1 cellular context compared by ENCODE assay signal in the genomic region with DNA sequence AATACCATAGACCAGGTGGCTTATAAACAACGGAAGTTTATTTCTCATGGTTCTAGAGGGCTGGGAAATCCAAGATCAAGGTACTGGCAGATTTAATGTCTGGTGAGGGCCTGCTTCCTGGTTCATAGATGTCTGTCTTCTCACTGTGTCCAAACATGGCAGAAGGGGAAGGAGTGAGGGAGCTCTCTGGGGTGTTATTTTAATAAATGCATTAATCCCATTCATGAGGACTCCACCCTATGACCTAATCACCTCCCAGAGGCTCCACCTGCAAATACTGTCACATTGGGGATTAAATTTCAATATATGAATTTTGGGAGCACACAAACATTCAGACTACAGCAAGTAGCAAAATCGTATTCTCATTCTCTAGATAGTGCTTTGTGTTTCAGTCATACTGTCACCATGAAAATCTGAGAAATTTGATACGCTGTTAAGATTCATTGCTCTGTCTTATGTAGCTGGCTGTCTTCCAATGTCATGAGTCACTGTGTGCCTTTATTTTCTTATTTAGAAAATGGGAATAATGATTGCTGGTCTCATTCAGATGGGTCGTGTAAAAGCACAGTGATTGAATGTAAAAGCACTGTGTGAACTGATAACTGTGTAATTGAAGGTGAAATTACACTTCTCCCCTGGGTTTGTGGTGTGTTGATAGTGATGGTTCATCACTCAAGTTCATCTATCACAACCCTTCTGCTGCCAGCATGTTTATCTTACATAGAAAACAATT.
TF ChIP-seq lines count a peak whose summit lies in the region.

No MANE protein-coding gene starts in this region.

TF ChIP-seq in HEK293, 187 proteins besides CTCF, POLR2A, EP300 and RAD21 (continued from another document):
- TF ChIP-seq, protein P1, sequence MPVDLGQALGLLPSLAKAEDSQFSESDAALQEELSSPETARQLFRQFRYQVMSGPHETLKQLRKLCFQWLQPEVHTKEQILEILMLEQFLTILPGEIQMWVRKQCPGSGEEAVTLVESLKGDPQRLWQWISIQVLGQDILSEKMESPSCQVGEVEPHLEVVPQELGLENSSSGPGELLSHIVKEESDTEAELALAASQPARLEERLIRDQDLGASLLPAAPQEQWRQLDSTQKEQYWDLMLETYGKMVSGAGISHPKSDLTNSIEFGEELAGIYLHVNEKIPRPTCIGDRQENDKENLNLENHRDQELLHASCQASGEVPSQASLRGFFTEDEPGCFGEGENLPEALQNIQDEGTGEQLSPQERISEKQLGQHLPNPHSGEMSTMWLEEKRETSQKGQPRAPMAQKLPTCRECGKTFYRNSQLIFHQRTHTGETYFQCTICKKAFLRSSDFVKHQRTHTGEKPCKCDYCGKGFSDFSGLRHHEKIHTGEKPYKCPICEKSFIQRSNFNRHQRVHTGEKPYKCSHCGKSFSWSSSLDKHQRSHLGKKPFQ (tag by site-specific recombination; IDR thresholded peaks at IDR 0.05) = peak; percentile 86
- no peak for TF ChIP-seq ZNF292 (tag by site-specific recombination; IDR thresholded peaks at IDR 0.05; ENCODE audit: borderline replicate concordance, low read depth)
- 0 out of 2 replicates have a peak, but pooled peaks have one; percentile 47 for TF ChIP-seq WT1 (tag by site-specific recombination; IDR thresholded peaks at IDR 0.05)
- TF ChIP-seq GFI1B (tag by site-specific recombination; IDR thresholded peaks at IDR 0.05) = peak; percentile 92
- no peak for TF ChIP-seq ZNF184 (tag by site-specific recombination; IDR thresholded peaks at IDR 0.05)
- TF ChIP-seq ZIC2 (tag by site-specific recombination; IDR thresholded peaks at IDR 0.05) = no peak
- TF ChIP-seq ZNF585B (tag by site-specific recombination; IDR thresholded peaks at IDR 0.05) = no peak
- TF ChIP-seq, protein P2, sequence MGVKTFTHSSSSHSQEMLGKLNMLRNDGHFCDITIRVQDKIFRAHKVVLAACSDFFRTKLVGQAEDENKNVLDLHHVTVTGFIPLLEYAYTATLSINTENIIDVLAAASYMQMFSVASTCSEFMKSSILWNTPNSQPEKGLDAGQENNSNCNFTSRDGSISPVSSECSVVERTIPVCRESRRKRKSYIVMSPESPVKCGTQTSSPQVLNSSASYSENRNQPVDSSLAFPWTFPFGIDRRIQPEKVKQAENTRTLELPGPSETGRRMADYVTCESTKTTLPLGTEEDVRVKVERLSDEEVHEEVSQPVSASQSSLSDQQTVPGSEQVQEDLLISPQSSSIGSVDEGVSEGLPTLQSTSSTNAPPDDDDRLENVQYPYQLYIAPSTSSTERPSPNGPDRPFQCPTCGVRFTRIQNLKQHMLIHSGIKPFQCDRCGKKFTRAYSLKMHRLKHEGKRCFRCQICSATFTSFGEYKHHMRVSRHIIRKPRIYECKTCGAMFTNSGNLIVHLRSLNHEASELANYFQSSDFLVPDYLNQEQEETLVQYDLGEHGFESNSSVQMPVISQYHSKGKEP (tag by site-specific recombination; IDR thresholded peaks at IDR 0.05) = no peak
- no peak for TF ChIP-seq ZNF776 (tag by site-specific recombination; IDR thresholded peaks at IDR 0.05; ENCODE audit: borderline replicate concordance)
- peak; percentile 23; the same call in 1 of the 2 replicates for TF ChIP-seq ZNF394 (tag by site-specific recombination; IDR thresholded peaks at IDR 0.05; ENCODE audit: borderline replicate concordance)
- TF ChIP-seq ZFP41 (tag by site-specific recombination; IDR thresholded peaks at IDR 0.05; ENCODE audit: borderline replicate concordance) = no peak
- TF ChIP-seq ZNF664 (tag by site-specific recombination; IDR thresholded peaks at IDR 0.05) = peak; percentile 55; the same call in 1 of the 2 replicates
- TF ChIP-seq ZNF24 (tag by site-specific recombination; IDR thresholded peaks at IDR 0.05) = peak; percentile 76; the same call in 1 of the 2 replicates
- TF ChIP-seq, protein P3, sequence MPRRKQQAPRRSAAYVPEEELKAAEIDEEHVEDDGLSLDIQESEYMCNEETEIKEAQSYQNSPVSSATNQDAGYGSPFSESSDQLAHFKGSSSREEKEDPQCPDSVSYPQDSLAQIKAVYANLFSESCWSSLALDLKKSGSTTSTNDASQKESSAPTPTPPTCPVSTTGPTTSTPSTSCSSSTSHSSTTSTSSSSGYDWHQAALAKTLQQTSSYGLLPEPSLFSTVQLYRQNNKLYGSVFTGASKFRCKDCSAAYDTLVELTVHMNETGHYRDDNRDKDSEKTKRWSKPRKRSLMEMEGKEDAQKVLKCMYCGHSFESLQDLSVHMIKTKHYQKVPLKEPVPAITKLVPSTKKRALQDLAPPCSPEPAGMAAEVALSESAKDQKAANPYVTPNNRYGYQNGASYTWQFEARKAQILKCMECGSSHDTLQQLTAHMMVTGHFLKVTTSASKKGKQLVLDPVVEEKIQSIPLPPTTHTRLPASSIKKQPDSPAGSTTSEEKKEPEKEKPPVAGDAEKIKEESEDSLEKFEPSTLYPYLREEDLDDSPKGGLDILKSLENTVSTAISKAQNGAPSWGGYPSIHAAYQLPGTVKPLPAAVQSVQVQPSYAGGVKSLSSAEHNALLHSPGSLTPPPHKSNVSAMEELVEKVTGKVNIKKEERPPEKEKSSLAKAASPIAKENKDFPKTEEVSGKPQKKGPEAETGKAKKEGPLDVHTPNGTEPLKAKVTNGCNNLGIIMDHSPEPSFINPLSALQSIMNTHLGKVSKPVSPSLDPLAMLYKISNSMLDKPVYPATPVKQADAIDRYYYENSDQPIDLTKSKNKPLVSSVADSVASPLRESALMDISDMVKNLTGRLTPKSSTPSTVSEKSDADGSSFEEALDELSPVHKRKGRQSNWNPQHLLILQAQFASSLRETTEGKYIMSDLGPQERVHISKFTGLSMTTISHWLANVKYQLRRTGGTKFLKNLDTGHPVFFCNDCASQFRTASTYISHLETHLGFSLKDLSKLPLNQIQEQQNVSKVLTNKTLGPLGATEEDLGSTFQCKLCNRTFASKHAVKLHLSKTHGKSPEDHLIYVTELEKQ (tag by site-specific recombination; IDR thresholded peaks at IDR 0.05; ENCODE audit: borderline replicate concordance) = peak; percentile 71; the same call in 1 of the 2 replicates
- TF ChIP-seq ZNF426 (tag by site-specific recombination; IDR thresholded peaks at IDR 0.05) = no peak
- 0 out of 2 replicates have a peak, but pooled peaks have one; percentile 59 for TF ChIP-seq ZNF10 (tag by site-specific recombination; IDR thresholded peaks at IDR 0.05)
- 0 out of 2 replicates have a peak, but pooled peaks have one; percentile 12 for TF ChIP-seq KLF9 (tag by site-specific recombination; IDR thresholded peaks at IDR 0.05; ENCODE audit: low read depth)
- 0 out of 2 replicates have a peak, but pooled peaks have one; percentile 18 for TF ChIP-seq ZNF335 (tag by site-specific recombination; conservative IDR thresholded peaks at IDR 0.05)
- TF ChIP-seq, protein P4, sequence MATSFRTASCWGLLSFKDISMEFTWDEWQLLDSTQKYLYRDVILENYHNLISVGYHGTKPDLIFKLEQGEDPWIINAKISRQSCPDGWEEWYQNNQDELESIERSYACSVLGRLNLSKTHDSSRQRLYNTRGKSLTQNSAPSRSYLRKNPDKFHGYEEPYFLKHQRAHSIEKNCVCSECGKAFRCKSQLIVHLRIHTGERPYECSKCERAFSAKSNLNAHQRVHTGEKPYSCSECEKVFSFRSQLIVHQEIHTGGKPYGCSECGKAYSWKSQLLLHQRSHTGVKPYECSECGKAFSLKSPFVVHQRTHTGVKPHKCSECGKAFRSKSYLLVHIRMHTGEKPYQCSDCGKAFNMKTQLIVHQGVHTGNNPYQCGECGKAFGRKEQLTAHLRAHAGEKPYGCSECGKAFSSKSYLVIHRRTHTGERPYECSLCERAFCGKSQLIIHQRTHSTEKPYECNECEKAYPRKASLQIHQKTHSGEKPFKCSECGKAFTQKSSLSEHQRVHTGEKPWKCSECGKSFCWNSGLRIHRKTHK (tag by site-specific recombination; IDR thresholded peaks at IDR 0.05) = no peak
- no peak for TF ChIP-seq MYNN (tag by site-specific recombination; IDR thresholded peaks at IDR 0.05; ENCODE audit: borderline replicate concordance)
- TF ChIP-seq ZXDB (tag by site-specific recombination; IDR thresholded peaks at IDR 0.05) = peak; percentile 54; the same call in 1 of the 2 replicates
- TF ChIP-seq, protein P5, sequence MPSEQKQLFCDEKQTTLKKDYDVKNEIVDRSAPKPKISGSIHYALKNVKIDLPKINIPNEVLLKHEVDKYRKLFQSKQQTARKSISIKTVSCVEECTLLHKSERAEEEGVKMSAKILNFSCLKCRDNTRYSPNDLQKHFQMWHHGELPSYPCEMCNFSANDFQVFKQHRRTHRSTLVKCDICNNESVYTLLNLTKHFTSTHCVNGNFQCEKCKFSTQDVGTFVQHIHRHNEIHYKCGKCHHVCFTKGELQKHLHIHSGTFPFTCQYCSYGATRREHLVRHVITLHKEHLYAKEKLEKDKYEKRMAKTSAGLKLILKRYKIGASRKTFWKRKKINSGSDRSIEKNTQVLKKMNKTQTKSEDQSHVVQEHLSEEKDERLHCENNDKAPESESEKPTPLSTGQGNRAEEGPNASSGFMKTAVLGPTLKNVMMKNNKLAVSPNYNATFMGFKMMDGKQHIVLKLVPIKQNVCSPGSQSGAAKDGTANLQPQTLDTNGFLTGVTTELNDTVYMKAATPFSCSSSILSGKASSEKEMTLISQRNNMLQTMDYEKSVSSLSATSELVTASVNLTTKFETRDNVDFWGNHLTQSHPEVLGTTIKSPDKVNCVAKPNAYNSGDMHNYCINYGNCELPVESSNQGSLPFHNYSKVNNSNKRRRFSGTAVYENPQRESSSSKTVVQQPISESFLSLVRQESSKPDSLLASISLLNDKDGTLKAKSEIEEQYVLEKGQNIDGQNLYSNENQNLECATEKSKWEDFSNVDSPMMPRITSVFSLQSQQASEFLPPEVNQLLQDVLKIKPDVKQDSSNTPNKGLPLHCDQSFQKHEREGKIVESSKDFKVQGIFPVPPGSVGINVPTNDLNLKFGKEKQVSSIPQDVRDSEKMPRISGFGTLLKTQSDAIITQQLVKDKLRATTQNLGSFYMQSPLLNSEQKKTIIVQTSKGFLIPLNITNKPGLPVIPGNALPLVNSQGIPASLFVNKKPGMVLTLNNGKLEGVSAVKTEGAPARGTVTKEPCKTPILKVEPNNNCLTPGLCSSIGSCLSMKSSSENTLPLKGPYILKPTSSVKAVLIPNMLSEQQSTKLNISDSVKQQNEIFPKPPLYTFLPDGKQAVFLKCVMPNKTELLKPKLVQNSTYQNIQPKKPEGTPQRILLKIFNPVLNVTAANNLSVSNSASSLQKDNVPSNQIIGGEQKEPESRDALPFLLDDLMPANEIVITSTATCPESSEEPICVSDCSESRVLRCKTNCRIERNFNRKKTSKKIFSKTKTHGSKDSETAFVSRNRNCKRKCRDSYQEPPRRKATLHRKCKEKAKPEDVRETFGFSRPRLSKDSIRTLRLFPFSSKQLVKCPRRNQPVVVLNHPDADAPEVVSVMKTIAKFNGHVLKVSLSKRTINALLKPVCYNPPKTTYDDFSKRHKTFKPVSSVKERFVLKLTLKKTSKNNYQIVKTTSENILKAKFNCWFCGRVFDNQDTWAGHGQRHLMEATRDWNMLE (tag by site-specific recombination; conservative IDR thresholded peaks at IDR 0.05; ENCODE audit: low read depth) = peak; percentile 34; the same call in 1 of the 2 replicates
- TF ChIP-seq, protein P6, sequence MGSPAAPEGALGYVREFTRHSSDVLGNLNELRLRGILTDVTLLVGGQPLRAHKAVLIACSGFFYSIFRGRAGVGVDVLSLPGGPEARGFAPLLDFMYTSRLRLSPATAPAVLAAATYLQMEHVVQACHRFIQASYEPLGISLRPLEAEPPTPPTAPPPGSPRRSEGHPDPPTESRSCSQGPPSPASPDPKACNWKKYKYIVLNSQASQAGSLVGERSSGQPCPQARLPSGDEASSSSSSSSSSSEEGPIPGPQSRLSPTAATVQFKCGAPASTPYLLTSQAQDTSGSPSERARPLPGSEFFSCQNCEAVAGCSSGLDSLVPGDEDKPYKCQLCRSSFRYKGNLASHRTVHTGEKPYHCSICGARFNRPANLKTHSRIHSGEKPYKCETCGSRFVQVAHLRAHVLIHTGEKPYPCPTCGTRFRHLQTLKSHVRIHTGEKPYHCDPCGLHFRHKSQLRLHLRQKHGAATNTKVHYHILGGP (tag by site-specific recombination; IDR thresholded peaks at IDR 0.05) = peak; percentile 36; the same call in 1 of the 2 replicates
- TF ChIP-seq, protein P7, sequence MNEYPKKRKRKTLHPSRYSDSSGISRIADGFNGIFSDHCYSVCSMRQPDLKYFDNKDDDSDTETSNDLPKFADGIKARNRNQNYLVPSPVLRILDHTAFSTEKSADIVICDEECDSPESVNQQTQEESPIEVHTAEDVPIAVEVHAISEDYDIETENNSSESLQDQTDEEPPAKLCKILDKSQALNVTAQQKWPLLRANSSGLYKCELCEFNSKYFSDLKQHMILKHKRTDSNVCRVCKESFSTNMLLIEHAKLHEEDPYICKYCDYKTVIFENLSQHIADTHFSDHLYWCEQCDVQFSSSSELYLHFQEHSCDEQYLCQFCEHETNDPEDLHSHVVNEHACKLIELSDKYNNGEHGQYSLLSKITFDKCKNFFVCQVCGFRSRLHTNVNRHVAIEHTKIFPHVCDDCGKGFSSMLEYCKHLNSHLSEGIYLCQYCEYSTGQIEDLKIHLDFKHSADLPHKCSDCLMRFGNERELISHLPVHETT (tag by site-specific recombination; IDR thresholded peaks at IDR 0.05) = peak; percentile 65; the same call in 1 of the 2 replicates
- TF ChIP-seq, protein P8, sequence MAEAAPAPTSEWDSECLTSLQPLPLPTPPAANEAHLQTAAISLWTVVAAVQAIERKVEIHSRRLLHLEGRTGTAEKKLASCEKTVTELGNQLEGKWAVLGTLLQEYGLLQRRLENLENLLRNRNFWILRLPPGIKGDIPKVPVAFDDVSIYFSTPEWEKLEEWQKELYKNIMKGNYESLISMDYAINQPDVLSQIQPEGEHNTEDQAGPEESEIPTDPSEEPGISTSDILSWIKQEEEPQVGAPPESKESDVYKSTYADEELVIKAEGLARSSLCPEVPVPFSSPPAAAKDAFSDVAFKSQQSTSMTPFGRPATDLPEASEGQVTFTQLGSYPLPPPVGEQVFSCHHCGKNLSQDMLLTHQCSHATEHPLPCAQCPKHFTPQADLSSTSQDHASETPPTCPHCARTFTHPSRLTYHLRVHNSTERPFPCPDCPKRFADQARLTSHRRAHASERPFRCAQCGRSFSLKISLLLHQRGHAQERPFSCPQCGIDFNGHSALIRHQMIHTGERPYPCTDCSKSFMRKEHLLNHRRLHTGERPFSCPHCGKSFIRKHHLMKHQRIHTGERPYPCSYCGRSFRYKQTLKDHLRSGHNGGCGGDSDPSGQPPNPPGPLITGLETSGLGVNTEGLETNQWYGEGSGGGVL (tag by site-specific recombination; IDR thresholded peaks at IDR 0.05) = no peak
- TF ChIP-seq, protein P9, sequence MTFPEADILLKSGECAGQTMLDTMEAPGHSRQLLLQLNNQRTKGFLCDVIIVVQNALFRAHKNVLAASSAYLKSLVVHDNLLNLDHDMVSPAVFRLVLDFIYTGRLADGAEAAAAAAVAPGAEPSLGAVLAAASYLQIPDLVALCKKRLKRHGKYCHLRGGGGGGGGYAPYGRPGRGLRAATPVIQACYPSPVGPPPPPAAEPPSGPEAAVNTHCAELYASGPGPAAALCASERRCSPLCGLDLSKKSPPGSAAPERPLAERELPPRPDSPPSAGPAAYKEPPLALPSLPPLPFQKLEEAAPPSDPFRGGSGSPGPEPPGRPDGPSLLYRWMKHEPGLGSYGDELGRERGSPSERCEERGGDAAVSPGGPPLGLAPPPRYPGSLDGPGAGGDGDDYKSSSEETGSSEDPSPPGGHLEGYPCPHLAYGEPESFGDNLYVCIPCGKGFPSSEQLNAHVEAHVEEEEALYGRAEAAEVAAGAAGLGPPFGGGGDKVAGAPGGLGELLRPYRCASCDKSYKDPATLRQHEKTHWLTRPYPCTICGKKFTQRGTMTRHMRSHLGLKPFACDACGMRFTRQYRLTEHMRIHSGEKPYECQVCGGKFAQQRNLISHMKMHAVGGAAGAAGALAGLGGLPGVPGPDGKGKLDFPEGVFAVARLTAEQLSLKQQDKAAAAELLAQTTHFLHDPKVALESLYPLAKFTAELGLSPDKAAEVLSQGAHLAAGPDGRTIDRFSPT (tag by site-specific recombination; IDR thresholded peaks at IDR 0.05) = peak; percentile 26; the same call in 1 of the 2 replicates
- peak; percentile 77 for TF ChIP-seq ZNF629 (tag by site-specific recombination; IDR thresholded peaks at IDR 0.05)
- TF ChIP-seq ZNF112 (tag by site-specific recombination; IDR thresholded peaks at IDR 0.05) = no peak
- 0 out of 2 replicates have a peak, but pooled peaks have one; percentile 10 for TF ChIP-seq ZNF600 (tag by site-specific recombination; IDR thresholded peaks at IDR 0.05)
TF ChIP-seq in HEK293: peak in this region for 44.
